In the genomic region with DNA sequence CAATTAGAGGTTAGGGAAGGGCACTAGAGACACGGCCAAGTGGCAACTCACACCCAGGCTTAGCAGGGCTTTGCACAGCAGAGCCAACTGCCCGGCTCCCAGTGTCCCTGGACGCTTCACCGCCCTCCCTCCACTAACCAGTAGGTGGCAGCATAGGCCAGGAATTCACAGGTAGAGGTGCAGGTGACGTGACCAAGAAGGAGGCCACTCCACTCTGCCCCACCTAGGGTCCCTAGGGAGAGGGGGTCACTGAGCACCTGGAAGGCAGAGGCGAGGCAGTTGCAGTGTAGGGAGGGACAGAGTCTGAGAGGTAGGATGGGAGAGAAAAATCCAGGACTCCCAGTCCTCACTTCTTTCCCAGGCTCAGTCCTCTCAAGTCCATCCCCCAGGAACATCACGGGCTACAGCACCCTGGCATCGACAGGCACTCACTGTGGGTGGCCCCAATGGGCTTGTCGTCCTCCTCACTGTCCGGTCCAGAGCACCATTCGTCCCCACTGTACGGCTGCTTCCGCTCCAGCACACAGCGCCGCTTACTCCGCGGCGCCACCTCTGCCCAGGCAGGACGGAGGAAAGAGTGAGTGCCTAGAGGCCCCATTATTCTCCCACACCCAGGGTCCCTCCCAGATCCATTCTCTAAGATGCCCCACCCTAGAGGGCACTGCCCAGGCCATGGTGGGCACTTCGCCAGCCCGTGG, we compare ENCODE assay signal across 1 cellular context.
A peak's percentile ranks its signal among the peaks of the same experiment; 100 is the strongest.
TF ChIP-seq lines count a peak whose summit lies in the region.

No MANE protein-coding gene starts in this region.

TF ChIP-seq in GM12878, 131 proteins besides CTCF, POLR2A, EP300 and RAD21 (continued from another document):
- TF ChIP-seq IRF5 (IDR thresholded peaks at IDR 0.05; ENCODE audit: borderline replicate concordance) (no peak), SKIL (IDR thresholded peaks at IDR 0.05; ENCODE audit: low read depth, poor library complexity, severe bottlenecking) (no peak), CBX5 (IDR thresholded peaks at IDR 0.05; ENCODE audit: low read depth) (no peak), ZNF274 (IDR thresholded peaks at IDR 0.05; ENCODE audit: insufficient read depth, insufficient read length) (no peak), MEF2B (IDR thresholded peaks at IDR 0.05; ENCODE audit: partially characterized antibody, poor library complexity, severe bottlenecking) (peak; percentile 96), BRCA1 (IDR thresholded peaks at IDR 0.05; ENCODE audit: low read depth, low read length) (no peak), ZNF622 (IDR thresholded peaks at IDR 0.05) (no peak), BCL11A (IDR thresholded peaks at IDR 0.05; ENCODE audit: low read depth, low read length) (no peak), DPF2 (IDR thresholded peaks at IDR 0.05) (0 out of 2 replicates have a peak, but pooled peaks have one; percentile 46), POLR2AphosphoS5 (IDR thresholded peaks at IDR 0.05; ENCODE audit: low read length) (no peak), LARP7 (IDR thresholded peaks at IDR 0.05) (no peak; the same call in 1 of the 2 replicates), HDAC6 (IDR thresholded peaks at IDR 0.05; ENCODE audit: unreplicated experiment) (no peak), BHLHE40 (IDR thresholded peaks at IDR 0.05; ENCODE audit: borderline replicate concordance in 1 of 2, low read depth in 2 of 2, low read length in 1 of 2) (peak; percentile 56 to 61; a peak in 3 of 4 replicates), CBFB (IDR thresholded peaks at IDR 0.05; ENCODE audit: low read depth) (no peak), E2F4 (IDR thresholded peaks at IDR 0.05; ENCODE audit: low read depth, low read length) (no peak), TCF7 (IDR thresholded peaks at IDR 0.05; ENCODE audit: borderline replicate concordance) (no peak), FOXM1 (IDR thresholded peaks at IDR 0.05; ENCODE audit: low read depth, low read length) (no peak), YBX1 (IDR thresholded peaks at IDR 0.05) (no peak), EED (IDR thresholded peaks at IDR 0.05; ENCODE audit: low read depth) (no peak), KDM1A (IDR thresholded peaks at IDR 0.05; ENCODE audit: borderline replicate concordance) (no peak), FOXK2 (IDR thresholded peaks at IDR 0.05) (no peak), SREBF2 (IDR thresholded peaks at IDR 0.05; ENCODE audit: low read length) (no peak), NFXL1 (IDR thresholded peaks at IDR 0.05; ENCODE audit: borderline replicate concordance) (no peak), RUNX3 (IDR thresholded peaks at IDR 0.05; ENCODE audit: low read length) (no peak), MYC (IDR thresholded peaks at IDR 0.05; ENCODE audit: insufficient read depth, insufficient read length, insufficient replicate concordance, low read length, severe bottlenecking) (no peak), MTA2 (IDR thresholded peaks at IDR 0.05; ENCODE audit: low read depth) (no peak), HDGF (IDR thresholded peaks at IDR 0.05) (peak; percentile 69; the same call in 1 of the 2 replicates), RBBP5 (conservative IDR thresholded peaks at IDR 0.05) (no peak), ZNF24 (IDR thresholded peaks at IDR 0.05) (no peak)
- TF ChIP-seq, protein P1, sequence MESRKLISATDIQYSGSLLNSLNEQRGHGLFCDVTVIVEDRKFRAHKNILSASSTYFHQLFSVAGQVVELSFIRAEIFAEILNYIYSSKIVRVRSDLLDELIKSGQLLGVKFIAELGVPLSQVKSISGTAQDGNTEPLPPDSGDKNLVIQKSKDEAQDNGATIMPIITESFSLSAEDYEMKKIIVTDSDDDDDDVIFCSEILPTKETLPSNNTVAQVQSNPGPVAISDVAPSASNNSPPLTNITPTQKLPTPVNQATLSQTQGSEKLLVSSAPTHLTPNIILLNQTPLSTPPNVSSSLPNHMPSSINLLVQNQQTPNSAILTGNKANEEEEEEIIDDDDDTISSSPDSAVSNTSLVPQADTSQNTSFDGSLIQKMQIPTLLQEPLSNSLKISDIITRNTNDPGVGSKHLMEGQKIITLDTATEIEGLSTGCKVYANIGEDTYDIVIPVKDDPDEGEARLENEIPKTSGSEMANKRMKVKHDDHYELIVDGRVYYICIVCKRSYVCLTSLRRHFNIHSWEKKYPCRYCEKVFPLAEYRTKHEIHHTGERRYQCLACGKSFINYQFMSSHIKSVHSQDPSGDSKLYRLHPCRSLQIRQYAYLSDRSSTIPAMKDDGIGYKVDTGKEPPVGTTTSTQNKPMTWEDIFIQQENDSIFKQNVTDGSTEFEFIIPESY (IDR thresholded peaks at IDR 0.05) = no peak; the same call in 1 of the 2 replicates
- TF ChIP-seq, protein P2, sequence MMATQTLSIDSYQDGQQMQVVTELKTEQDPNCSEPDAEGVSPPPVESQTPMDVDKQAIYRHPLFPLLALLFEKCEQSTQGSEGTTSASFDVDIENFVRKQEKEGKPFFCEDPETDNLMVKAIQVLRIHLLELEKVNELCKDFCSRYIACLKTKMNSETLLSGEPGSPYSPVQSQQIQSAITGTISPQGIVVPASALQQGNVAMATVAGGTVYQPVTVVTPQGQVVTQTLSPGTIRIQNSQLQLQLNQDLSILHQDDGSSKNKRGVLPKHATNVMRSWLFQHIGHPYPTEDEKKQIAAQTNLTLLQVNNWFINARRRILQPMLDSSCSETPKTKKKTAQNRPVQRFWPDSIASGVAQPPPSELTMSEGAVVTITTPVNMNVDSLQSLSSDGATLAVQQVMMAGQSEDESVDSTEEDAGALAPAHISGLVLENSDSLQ (IDR thresholded peaks at IDR 0.05) = no peak
- TF ChIP-seq, protein P3, sequence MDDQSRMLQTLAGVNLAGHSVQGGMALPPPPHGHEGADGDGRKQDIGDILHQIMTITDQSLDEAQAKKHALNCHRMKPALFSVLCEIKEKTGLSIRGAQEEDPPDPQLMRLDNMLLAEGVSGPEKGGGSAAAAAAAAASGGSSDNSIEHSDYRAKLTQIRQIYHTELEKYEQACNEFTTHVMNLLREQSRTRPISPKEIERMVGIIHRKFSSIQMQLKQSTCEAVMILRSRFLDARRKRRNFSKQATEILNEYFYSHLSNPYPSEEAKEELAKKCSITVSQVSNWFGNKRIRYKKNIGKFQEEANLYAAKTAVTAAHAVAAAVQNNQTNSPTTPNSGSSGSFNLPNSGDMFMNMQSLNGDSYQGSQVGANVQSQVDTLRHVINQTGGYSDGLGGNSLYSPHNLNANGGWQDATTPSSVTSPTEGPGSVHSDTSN (IDR thresholded peaks at IDR 0.05; ENCODE audit: insufficient replicate concordance, low read depth, low read length) = no peak
- TF ChIP-seq, protein P4, sequence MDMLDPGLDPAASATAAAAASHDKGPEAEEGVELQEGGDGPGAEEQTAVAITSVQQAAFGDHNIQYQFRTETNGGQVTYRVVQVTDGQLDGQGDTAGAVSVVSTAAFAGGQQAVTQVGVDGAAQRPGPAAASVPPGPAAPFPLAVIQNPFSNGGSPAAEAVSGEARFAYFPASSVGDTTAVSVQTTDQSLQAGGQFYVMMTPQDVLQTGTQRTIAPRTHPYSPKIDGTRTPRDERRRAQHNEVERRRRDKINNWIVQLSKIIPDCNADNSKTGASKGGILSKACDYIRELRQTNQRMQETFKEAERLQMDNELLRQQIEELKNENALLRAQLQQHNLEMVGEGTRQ (IDR thresholded peaks at IDR 0.05; ENCODE audit: borderline replicate concordance, low read depth, low read length) = no peak
- TF ChIP-seq, protein P5, sequence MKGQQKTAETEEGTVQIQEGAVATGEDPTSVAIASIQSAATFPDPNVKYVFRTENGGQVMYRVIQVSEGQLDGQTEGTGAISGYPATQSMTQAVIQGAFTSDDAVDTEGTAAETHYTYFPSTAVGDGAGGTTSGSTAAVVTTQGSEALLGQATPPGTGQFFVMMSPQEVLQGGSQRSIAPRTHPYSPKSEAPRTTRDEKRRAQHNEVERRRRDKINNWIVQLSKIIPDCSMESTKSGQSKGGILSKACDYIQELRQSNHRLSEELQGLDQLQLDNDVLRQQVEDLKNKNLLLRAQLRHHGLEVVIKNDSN (IDR thresholded peaks at IDR 0.05; ENCODE audit: borderline replicate concordance, extremely low read length, insufficient read depth, low read depth, low read length) = no peak
